Comparison of ENCODE assay signal across 30 cellular contexts in the genomic region with DNA sequence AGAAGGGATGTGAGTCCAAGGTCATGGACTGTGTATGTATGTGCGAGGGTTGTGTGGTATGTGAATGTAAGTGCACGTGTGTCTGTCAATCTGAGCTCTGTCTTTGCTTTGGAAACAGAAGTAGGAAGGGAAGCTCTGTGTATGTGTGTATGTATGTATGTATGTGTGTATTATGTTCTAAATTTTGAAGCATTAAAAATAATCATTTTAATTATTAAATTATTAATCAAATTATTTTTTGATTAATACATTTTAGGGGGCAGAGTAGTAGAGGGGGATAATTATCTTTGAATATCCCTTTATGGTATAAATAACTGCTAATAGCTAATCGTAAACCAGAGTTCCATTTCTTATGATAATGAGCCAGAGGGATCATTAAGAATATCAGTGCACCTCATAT.
"Had no signal": no experiment of that assay in that cellular context is flagged by ENCODE, and none has a peak within 500 bp of the region (broad histone marks: within the 10 kb centered on the region; RNA-seq: fewer than 3 reads in every experiment).

No MANE protein-coding gene starts in this region.

- H3K36me3 Mint-ChIP-seq: activated naive CD4-positive, alpha-beta T cell treated with anti-CD3 and anti-CD28 coated beads, Interleukin-2, amount 10 ng/mL, durations not matched to agents 7 days and 5 days; activated naive CD4-positive, alpha-beta T cell treated with anti-CD3 and anti-CD28 coated beads, Interleukin-2, amount 50 U/mL, for 72 hours had no signal

- H3K4me1 ChIP-seq: breast epithelium had no signal

- DNase-seq: activated CD4-positive, alpha-beta memory T cell treated with anti-CD3 and anti-CD28 coated beads, Interleukin-2, amount 10 ng/mL, durations not matched to agents 7 days and 5 days; activated CD4-positive, alpha-beta T cell treated with anti-CD3 and anti-CD28 coated beads for 1 hour; activated CD4-positive, alpha-beta T cell treated with anti-CD3 and anti-CD28 coated beads for 4 hours; activated CD4-positive, alpha-beta T cell treated with anti-CD3 and anti-CD28 coated beads, Interleukin-2, amount 10 ng/mL, durations not matched to agents 7 days and 5 days; activated CD4-positive, alpha-beta T cell treated with anti-CD3 and anti-CD28 coated beads, Interleukin-2, amount 50 U/mL, for 4 hours; activated CD8-positive, alpha-beta memory T cell treated with anti-CD3 and anti-CD28 coated beads, Interleukin-2, amount 50 U/mL, for 48 hours; activated effector memory CD4-positive, alpha-beta T cell treated with anti-CD3 and anti-CD28 coated beads, Interleukin-2, amount 50 U/mL, for 16 hours; activated naive CD4-positive, alpha-beta T cell; activated naive CD4-positive, alpha-beta T cell treated with anti-CD3 and anti-CD28 coated beads, Interleukin-2, amount 10 ng/mL, durations not matched to agents 7 days and 5 days; activated naive CD8-positive, alpha-beta T cell treated with anti-CD3 and anti-CD28 coated beads, Interleukin-2, amount 10 ng/mL, durations not matched to agents 7 days and 5 days; activated T-cell treated with anti-CD3 and anti-CD28 coated beads for 4 hours; activated T-cell treated with anti-CD3 and anti-CD28 coated beads, Interleukin-2, amount 50 U/mL, for 4 hours; caudate nucleus; cortex of kidney; dermis blood vessel endothelial cell; effector CD4-positive, alpha-beta T cell; effector memory CD8-positive, alpha-beta T cell; erythroblast; foreskin keratinocyte; gastrocnemius medialis; heart right ventricle; T-helper 2 cell had no signal

- H3K4me3 ChIP-seq: ascending aorta, breast epithelium, esophagus muscularis mucosa, gastrocnemius medialis, heart right ventricle had no signal

- H3K9me3 ChIP-seq: ascending aorta, gastrocnemius medialis had no signal

- H3K27me3 ChIP-seq: ascending aorta, breast epithelium, esophagus muscularis mucosa, foreskin keratinocyte, gastrocnemius medialis, heart right ventricle had no signal

- H3K4me3 Mint-ChIP-seq: activated CD4-positive, alpha-beta memory T cell treated with anti-CD3 and anti-CD28 coated beads, Interleukin-2, amount 10 ng/mL, durations not matched to agents 7 days and 5 days; activated CD4-positive, alpha-beta T cell treated with anti-CD3 and anti-CD28 coated beads, Interleukin-2, amount 10 ng/mL, durations not matched to agents 7 days and 5 days; activated naive CD4-positive, alpha-beta T cell treated with anti-CD3 and anti-CD28 coated beads, Interleukin-2, amount 10 ng/mL, durations not matched to agents 7 days and 5 days; activated naive CD8-positive, alpha-beta T cell treated with anti-CD3 and anti-CD28 coated beads, Interleukin-2, amount 10 ng/mL, durations not matched to agents 7 days and 5 days; activated T-cell treated with anti-CD3 and anti-CD28 coated beads, Interleukin-2, amount 50 U/mL, for 4 hours; activated T-helper 1 cell treated with anti-CD3 and anti-CD28 coated beads, Interleukin-12 subunit alpha, Interleukin-12 subunit beta, Interleukin-2, Interleukin-4 antibody, amounts not matched to agents 30 ng/mL and 10 ng/mL and 1 ng/mL, durations not matched to agents 14 hours and 24 hours and 36 hours; brain; effector memory CD8-positive, alpha-beta T cell had no signal

- ATAC-seq: activated naive CD4-positive, alpha-beta T cell treated with anti-CD3 and anti-CD28 coated beads, Interleukin-2, amount 50 U/mL, for 72 hours; activated T-cell treated with anti-CD3 and anti-CD28 coated beads, Interleukin-2, amount 50 U/mL, for 4 hours; effector memory CD8-positive, alpha-beta T cell; foreskin keratinocyte; gastrocnemius medialis; heart right ventricle had no signal

- H3K9me3 Mint-ChIP-seq: activated CD4-positive, alpha-beta memory T cell treated with anti-CD3 and anti-CD28 coated beads, Interleukin-2, amount 10 ng/mL, durations not matched to agents 7 days and 5 days; activated CD4-positive, alpha-beta T cell treated with anti-CD3 and anti-CD28 coated beads, Interleukin-2, amount 10 ng/mL, durations not matched to agents 7 days and 5 days; activated naive CD8-positive, alpha-beta T cell treated with anti-CD3 and anti-CD28 coated beads, Interleukin-2, amount 10 ng/mL, durations not matched to agents 7 days and 5 days; activated T-helper 1 cell treated with anti-CD3 and anti-CD28 coated beads, Interleukin-12 subunit alpha, Interleukin-12 subunit beta, Interleukin-2, Interleukin-4 antibody, amounts not matched to agents 30 ng/mL and 10 ng/mL and 1 ng/mL, durations not matched to agents 14 hours and 24 hours and 36 hours; activated T-helper 2 cell treated with anti-CD3 and anti-CD28 coated beads, Interferon-gamma antibody, Interleukin-2, Interleukin-4, amounts not matched to agents 10 μg/mL and 5 μg/mL and 100 μg/mL, durations not matched to agents 14 hours and 24 hours and 36 hours; effector memory CD8-positive, alpha-beta T cell had no signal

- FAIRE-seq: colon had no signal

- H3K27ac ChIP-seq: ascending aorta, esophagus muscularis mucosa, foreskin keratinocyte, heart right ventricle had no signal

- H3K27me3 Mint-ChIP-seq: activated CD4-positive, alpha-beta T cell treated with anti-CD3 and anti-CD28 coated beads, Interleukin-2, amount 10 ng/mL, durations not matched to agents 7 days and 5 days; activated naive CD4-positive, alpha-beta T cell treated with anti-CD3 and anti-CD28 coated beads, Interleukin-2, amount 10 ng/mL, durations not matched to agents 7 days and 5 days; activated naive CD8-positive, alpha-beta T cell treated with anti-CD3 and anti-CD28 coated beads, Interleukin-2, amount 10 ng/mL, durations not matched to agents 7 days and 5 days; brain; effector memory CD8-positive, alpha-beta T cell had no signal

- H3K27ac Mint-ChIP-seq: activated CD4-positive, alpha-beta memory T cell treated with anti-CD3 and anti-CD28 coated beads, Interleukin-2, amount 10 ng/mL, durations not matched to agents 7 days and 5 days; activated CD4-positive, alpha-beta T cell treated with anti-CD3 and anti-CD28 coated beads, Interleukin-2, amount 10 ng/mL, durations not matched to agents 7 days and 5 days; activated naive CD4-positive, alpha-beta T cell treated with anti-CD3 and anti-CD28 coated beads, Interleukin-2, amount 10 ng/mL, durations not matched to agents 7 days and 5 days; activated naive CD4-positive, alpha-beta T cell treated with anti-CD3 and anti-CD28 coated beads, Interleukin-2, amount 50 U/mL, for 72 hours; activated naive CD8-positive, alpha-beta T cell treated with anti-CD3 and anti-CD28 coated beads, Interleukin-2, amount 10 ng/mL, durations not matched to agents 7 days and 5 days; activated T-helper 1 cell treated with anti-CD3 and anti-CD28 coated beads, Interleukin-12 subunit alpha, Interleukin-12 subunit beta, Interleukin-2, Interleukin-4 antibody, amounts not matched to agents 30 ng/mL and 10 ng/mL and 1 ng/mL, durations not matched to agents 14 hours and 24 hours and 36 hours; activated T-helper 2 cell treated with anti-CD3 and anti-CD28 coated beads, Interferon-gamma antibody, Interleukin-2, Interleukin-4, amounts not matched to agents 10 μg/mL and 5 μg/mL and 100 μg/mL, durations not matched to agents 14 hours and 24 hours and 36 hours; brain; effector memory CD8-positive, alpha-beta T cell had no signal

- H3K36me3 ChIP-seq: gastrocnemius medialis had no signal
